Comparison of ENCODE assay signal across 25 cellular contexts in the genomic region with DNA sequence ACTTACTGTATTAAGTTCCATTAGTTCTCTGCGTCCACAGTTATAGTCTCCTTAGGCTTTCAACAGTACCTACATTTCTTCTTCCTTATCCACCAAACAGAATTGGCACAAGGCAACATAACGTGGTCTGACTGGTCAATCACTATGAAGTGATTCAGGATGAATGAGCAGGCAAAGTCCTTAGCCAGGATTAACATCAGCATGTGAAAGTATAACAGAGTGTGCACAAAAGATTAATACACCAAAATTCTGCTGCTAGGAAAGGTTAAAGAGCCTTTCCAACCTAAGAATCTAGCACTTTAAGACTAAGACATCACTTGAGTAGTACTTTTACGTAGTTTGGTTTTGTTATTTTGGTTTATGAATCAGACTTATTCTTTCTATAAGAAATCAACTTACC. TPM values are rescaled to one million over a fixed set of nuclear protein-coding genes. Genes with fewer than 3 reads are reported as not detected.
DNase-seq lines count a peak whose midpoint lies in the region; ATAC-seq and TF ChIP-seq lines count a peak whose summit lies in the region.
"Had no signal": no experiment of that assay in that cellular context is flagged by ENCODE, and none has a peak within 500 bp of the region (broad histone marks: within the 10 kb centered on the region; RNA-seq: fewer than 3 reads in every experiment).

No MANE protein-coding gene starts in this region.

- peaks cover 0 to 46% (median 0%) of the 10 kb centered on the region in 9 donors for H3K36me3 ChIP-seq in heart right ventricle
- H3K36me3 ChIP-seq: Peyer's patch had no signal

- ATAC-seq in HG02763 (IDR thresholded peaks at IDR 0.05; ENCODE audit: unreplicated experiment) (no peak), heart right ventricle (no peak)
- ATAC-seq: A549, HepG2 had no signal

- H3K4me1 ChIP-seq in heart right ventricle, result peaks cover 0 to 3% (median 0%) of the 10 kb centered on the region in 9 donors
- H3K4me1 ChIP-seq: A549, Peyer's patch, SJSA1 had no signal

- H3K27me3 ChIP-seq in heart right ventricle, result no peaks in the 10 kb centered on the region
- H3K27me3 ChIP-seq: Peyer's patch, SJSA1 had no signal

- H3K27ac ChIP-seq in heart right ventricle, result no peak overlapping the region
- H3K27ac ChIP-seq: A549, HL-60, Peyer's patch, SJSA1 had no signal

- 90 to 98% methylated on average over 3 of the region's 3 CpGs for WGBS in heart right ventricle, 2 donors

- DNase-seq in LHCN-M2 (ENCODE audit: low read depth) (peak; percentile 34), amniotic epithelial cell (ENCODE audit: low read depth) (peak; percentile 23), fibroblast of mammary gland (ENCODE audit: low read depth) (peak; percentile 44), heart right ventricle (no peak)
- no peak for DNase-seq in stimulated activated CD4-positive, alpha-beta T cell treated with anti-CD3 and anti-CD28 coated beads, Interleukin-1b, Interleukin-23, amount 100 ng/mL, for 48 hours
- DNase-seq in activated CD8-positive, alpha-beta memory T cell treated with anti-CD3 and anti-CD28 coated beads, Interleukin-2, amount 50 U/mL, for 4 hours, result no peak
- DNase-seq: CD4-positive, CD25-positive, alpha-beta regulatory T cell; DMS79; H9; KBM-7; NCI-H1105 treated with DMSO at 0.1 percent for 48 hours; NCI-H1694; NCI-H2081; NCI-H2171; NCI-H345; NCI-H524 treated with DMSO at 0.1 percent for 48 hours; NCI-H82; Peyer's patch had no signal

- intact Hi-C loops in heart right ventricle (cut with DNase I), result no loop called here

- H3K9me3 ChIP-seq in heart right ventricle, result no peaks in the 10 kb centered on the region
- H3K9me3 ChIP-seq: A549, Peyer's patch, SJSA1 had no signal

- TF ChIP-seq CTCF in fibroblast of mammary gland (conservative IDR thresholded peaks at IDR 0.05; ENCODE audit: control insufficient read depth, insufficient read depth, low read depth, low read length) (no peak), heart right ventricle (IDR thresholded peaks at IDR 0.05) (no peak)

- H3K4me3 ChIP-seq in fibroblast of mammary gland (ENCODE audit: control insufficient read depth, low read depth, low read length) (no peak overlapping the region), heart right ventricle (no peak overlapping the region)
- H3K4me3 ChIP-seq: A549, Peyer's patch, SJSA1 had no signal

RNA-seq across cellular contexts. Expression of a gene that starts 15.8 kb away (rescaled TPM):
- total RNA-seq in LHCN-M2 (2014; rRNA removed), result 134 and 141 TPM in 2 replicates
- polyA plus RNA-seq in LHCN-M2 (2012), result 11.0 TPM
- 1 to 10 TPM in 1 of 10 donors, under 1 TPM in 9; 0.11 to 1.9 (median 0.33) TPM for total RNA-seq in heart right ventricle
- under 1 TPM; 0.03 to 0.07 TPM for polyA plus RNA-seq in heart right ventricle

RNA-seq across cellular contexts. Expression of a gene that starts 31.3 kb away (rescaled TPM):
- total RNA-seq in LHCN-M2 (2014; rRNA removed) (not detected in 2 replicates), heart right ventricle (under 1 TPM in 1 of 10 donors, not detected in 9; 0.09 TPM)
- not detected for polyA plus RNA-seq in LHCN-M2 (2012)
- polyA plus RNA-seq in heart right ventricle, result under 1 TPM in 1 of 2 donors, not detected in 1; 0.01 TPM
- total RNA-seq: CD4-positive, CD25-positive, alpha-beta regulatory T cell; H9; HepG2; HT-29; Peyer's patch; SJSA1 had no signal
- polyA plus RNA-seq: A549; BJ; CD4-positive, CD25-positive, alpha-beta regulatory T cell; HepG2 had no signal

Comparison
In these comparisons a context has a peak if more than half of its experiments do, and no peak if none do; other contexts are left out.
1. DNase-seq: peak in LHCN-M2 (single experiment), amniotic epithelial cell (single experiment) and fibroblast of mammary gland (single experiment); none in heart right ventricle (0 of 2), stimulated activated CD4-positive, alpha-beta T cell treated with anti-CD3 and anti-CD28 coated beads, Interleukin-1b, Interleukin-23, amount 100 ng/mL, for 48 hours (single experiment) and activated CD8-positive, alpha-beta memory T cell treated with anti-CD3 and anti-CD28 coated beads, Interleukin-2, amount 50 U/mL, for 4 hours (single experiment).
2. RNA of a gene that starts 15.8 kb away (total RNA-seq): 134 to 141 TPM in LHCN-M2; 0.11 to 1.9 TPM in heart right ventricle; every median in the first group is over 10 times any median in the second.